8 cellular contexts compared by ENCODE assay signal in genomic region chr22:50186789-50187523, GRCh38. TPM values are rescaled to one million over a fixed set of nuclear protein-coding genes. Genes with fewer than 3 reads are reported as not detected.
DNase-seq lines count a peak whose midpoint lies in the region; ATAC-seq lines count a peak whose summit lies in the region.

No MANE protein-coding gene starts in this region.

- H3K27ac ChIP-seq in iPS-20b (ENCODE audit: low read length): no peak overlapping the region
- H3K27ac ChIP-seq in subcutaneous abdominal adipose tissue (ENCODE audit: low read depth, low read length): no peak overlapping the region

- H3K4me1 ChIP-seq in iPS-20b (ENCODE audit: insufficient read depth, low read length): 0 out of 2 replicates have a peak, but pooled peaks cover 3% of the 10 kb centered on the region
- H3K4me1 ChIP-seq in subcutaneous abdominal adipose tissue (ENCODE audit: control insufficient read depth in 5 of 5, insufficient read depth in 5 of 5, low read length in 5 of 5): peaks cover 5 to 65% (median 58%) of the 10 kb centered on the region in 5 donors

- DNase-seq in activated naive CD4-positive, alpha-beta T cell treated with anti-CD3 and anti-CD28 coated beads for 36 hours: no peak
- no peak for DNase-seq in activated naive CD4-positive, alpha-beta T cell treated with anti-CD3 and anti-CD28 coated beads, Interleukin-2, amount 50 U/mL, for 16 hours
- DNase-seq in activated naive CD8-positive, alpha-beta T cell treated with anti-CD3 and anti-CD28 coated beads, Interleukin-2, amount 50 U/mL, for 24 hours: no peak
- no peak for DNase-seq in NCI-H524 treated with DMSO at 0.1 percent for 48 hours (lab: John Stamatoyannopoulos, UW)

- peaks cover 43% of the 10 kb centered on the region for H3K4me1 Mint-ChIP-seq in activated naive CD4-positive, alpha-beta T cell treated with anti-CD3 and anti-CD28 coated beads for 36 hours (ENCODE audit: low read depth)
- peaks cover 50% of the 10 kb centered on the region for H3K4me1 Mint-ChIP-seq in activated naive CD8-positive, alpha-beta T cell treated with anti-CD3 and anti-CD28 coated beads, Interleukin-2, amount 50 U/mL, for 24 hours

- no peaks in the 10 kb centered on the region for H3K9me3 Mint-ChIP-seq in activated naive CD4-positive, alpha-beta T cell treated with anti-CD3 and anti-CD28 coated beads for 36 hours
- no peaks in the 10 kb centered on the region for H3K9me3 Mint-ChIP-seq in activated naive CD8-positive, alpha-beta T cell treated with anti-CD3 and anti-CD28 coated beads, Interleukin-2, amount 50 U/mL, for 24 hours

- ATAC-seq in activated naive CD8-positive, alpha-beta T cell treated with anti-CD3 and anti-CD28 coated beads, Interleukin-2, amount 50 U/mL, for 24 hours: no peak
- ATAC-seq in GM21526 (IDR thresholded peaks at IDR 0.05; ENCODE audit: low FRiP score, unreplicated experiment) (no peak), GM18873 (IDR thresholded peaks at IDR 0.05; ENCODE audit: low FRiP score, unreplicated experiment) (no peak)

- peak overlapping the region; percentile 93 for H3K4me3 Mint-ChIP-seq in activated naive CD4-positive, alpha-beta T cell treated with anti-CD3 and anti-CD28 coated beads for 36 hours
- H3K4me3 Mint-ChIP-seq in activated naive CD8-positive, alpha-beta T cell treated with anti-CD3 and anti-CD28 coated beads, Interleukin-2, amount 50 U/mL, for 24 hours: peak overlapping the region; percentile 95

- H3K36me3 Mint-ChIP-seq in activated naive CD4-positive, alpha-beta T cell treated with anti-CD3 and anti-CD28 coated beads for 36 hours (ENCODE audit: low read depth): peaks cover 8% of the 10 kb centered on the region
- H3K36me3 Mint-ChIP-seq in activated naive CD8-positive, alpha-beta T cell treated with anti-CD3 and anti-CD28 coated beads, Interleukin-2, amount 50 U/mL, for 24 hours (ENCODE audit: low read depth): peaks cover 10% of the 10 kb centered on the region

- CTCF ChIA-PET in activated naive CD4-positive, alpha-beta T cell treated with anti-CD3 and anti-CD28 coated beads for 36 hours (lab: Charles Lee): interaction anchor here (0.6 to 2.3 kb wide), 3 partner anchors 89 to 406 kb away, joined by 3 to 5 read pairs (median 4); no protein-coding TSS in a partner anchor

- H3K36me3 ChIP-seq in iPS-20b (ENCODE audit: insufficient read depth, low read depth, low read length) (no peaks in the 10 kb centered on the region), subcutaneous abdominal adipose tissue (ENCODE audit: control insufficient read depth in 5 of 5, insufficient read depth in 5 of 5, low read length in 5 of 5) (peaks cover 0 to 5% (median 0%) of the 10 kb centered on the region in 5 donors)

- H3K27me3 ChIP-seq in iPS-20b (ENCODE audit: insufficient read depth, low read length) (no peaks in the 10 kb centered on the region), subcutaneous abdominal adipose tissue (ENCODE audit: control insufficient read depth in 5 of 5, insufficient read depth in 4 of 5, low read length in 5 of 5) (no peaks in the 10 kb centered on the region)

- H3K27me3 Mint-ChIP-seq in activated naive CD4-positive, alpha-beta T cell treated with anti-CD3 and anti-CD28 coated beads for 36 hours (ENCODE audit: low read depth): no peaks in the 10 kb centered on the region
- H3K27me3 Mint-ChIP-seq in activated naive CD8-positive, alpha-beta T cell treated with anti-CD3 and anti-CD28 coated beads, Interleukin-2, amount 50 U/mL, for 24 hours: no peaks in the 10 kb centered on the region

- H3K9ac ChIP-seq in iPS-20b (ENCODE audit: low read depth, low read length) (peak overlapping the region; percentile 64; the same call in 1 of the 2 replicates), subcutaneous abdominal adipose tissue (ENCODE audit: low read length in 5 of 5) (peak overlapping the region in 4 of 5 donors; percentile 51 to 79 (median 73))

- H3K27ac Mint-ChIP-seq in activated naive CD4-positive, alpha-beta T cell treated with anti-CD3 and anti-CD28 coated beads for 36 hours: peak overlapping the region; percentile 87
- H3K27ac Mint-ChIP-seq in activated naive CD8-positive, alpha-beta T cell treated with anti-CD3 and anti-CD28 coated beads, Interleukin-2, amount 50 U/mL, for 24 hours: peak overlapping the region; percentile 96

- peak overlapping the region; percentile 80 for H3K4me3 ChIP-seq in iPS-20b (ENCODE audit: low read length)
- peak overlapping the region; percentile 54 to 67 (median 59) for H3K4me3 ChIP-seq in subcutaneous abdominal adipose tissue (ENCODE audit: low read depth in 1 of 5, low read length in 5 of 5)

- intact Hi-C loops in activated naive CD4-positive, alpha-beta T cell treated with anti-CD3 and anti-CD28 coated beads for 36 hours (cut with micrococcal nuclease): no loop called here

- H3K9me3 ChIP-seq in iPS-20b (ENCODE audit: insufficient read depth, low read depth, low read length) (no peaks in the 10 kb centered on the region), subcutaneous abdominal adipose tissue (ENCODE audit: control insufficient read depth in 5 of 5, low read length in 5 of 5) (no peaks in the 10 kb centered on the region)

RNA-seq across cellular contexts. Expression of gene TRABD, which starts 1.2 kb away (rescaled TPM):
- 10 to 100 TPM; 61.0 to 62.8 TPM for total RNA-seq in activated naive CD4-positive, alpha-beta T cell treated with anti-CD3 and anti-CD28 coated beads for 36 hours

RNA-seq across cellular contexts. Expression of gene SELENOO, which starts 13.9 kb away (rescaled TPM):
- total RNA-seq in activated naive CD4-positive, alpha-beta T cell treated with anti-CD3 and anti-CD28 coated beads for 36 hours: 10 to 100 TPM; 16.5 to 16.7 TPM

RNA-seq across cellular contexts. Expression of gene PANX2, which starts 16.4 kb away (rescaled TPM):
- total RNA-seq in activated naive CD4-positive, alpha-beta T cell treated with anti-CD3 and anti-CD28 coated beads for 36 hours: 1 to 10 TPM; 1.2 to 1.7 TPM

RNA-seq across cellular contexts. Expression of gene TUBGCP6, which starts 57.9 kb away (rescaled TPM):
- 10 to 100 TPM; 44.5 to 47.8 TPM for total RNA-seq in activated naive CD4-positive, alpha-beta T cell treated with anti-CD3 and anti-CD28 coated beads for 36 hours
